In the genomic region with DNA sequence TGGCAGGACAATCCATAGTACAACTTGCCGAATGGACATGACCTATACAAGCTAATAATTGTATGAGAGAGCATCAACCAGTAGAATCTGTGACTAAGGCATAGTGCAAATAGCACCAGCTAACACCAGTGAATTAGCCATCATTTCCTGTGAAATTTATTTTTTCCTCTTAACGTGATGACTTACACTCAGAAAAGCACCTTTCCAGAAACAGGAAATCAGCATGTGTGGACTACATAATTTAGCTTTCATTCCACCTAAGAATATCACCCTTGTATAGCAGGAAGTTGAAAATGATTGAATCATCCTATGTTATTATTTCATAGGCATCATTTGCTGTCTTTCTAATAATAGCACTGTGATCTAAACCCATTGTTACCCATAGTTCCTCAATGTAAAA, we compare ENCODE assay signal across 15 cellular contexts.
"Had no signal": no experiment of that assay in that cellular context is flagged by ENCODE, and none has a peak within 500 bp of the region (broad histone marks: within the 10 kb centered on the region; RNA-seq: fewer than 3 reads in every experiment).

No MANE protein-coding gene starts in this region.

- H3K36me3 Mint-ChIP-seq: activated naive CD8-positive, alpha-beta T cell treated with anti-CD3 and anti-CD28 coated beads, Interleukin-2, amount 10 ng/mL, durations not matched to agents 7 days and 5 days; memory B cell; T-cell had no signal

- DNase-seq: activated CD4-positive, alpha-beta T cell treated with anti-CD3 and anti-CD28 coated beads for 36 hours; activated CD8-positive, alpha-beta memory T cell treated with anti-CD3 and anti-CD28 coated beads, Interleukin-2, amount 50 U/mL, for 4 hours; activated CD8-positive, alpha-beta T cell treated with anti-CD3 and anti-CD28 coated beads for 36 hours; activated gamma-delta T cell treated with Interleukin-2 at 50 U/mL for 16 hours; activated naive CD8-positive, alpha-beta T cell treated with anti-CD3 and anti-CD28 coated beads, Interleukin-2, amount 10 ng/mL, durations not matched to agents 7 days and 5 days; activated T-cell treated with anti-CD3 and anti-CD28 coated beads, Interleukin-2, amount 50 U/mL, for 72 hours; anterior cingulate cortex; glutamatergic neuron; stimulated activated CD4-positive, alpha-beta T cell treated with anti-CD3 and anti-CD28 coated beads, Interleukin-4, amount 100 ng/mL, for 1 hour; T-cell; testis; WERI-Rb-1 had no signal

- H3K4me3 Mint-ChIP-seq: activated CD4-positive, alpha-beta T cell treated with anti-CD3 and anti-CD28 coated beads for 36 hours; activated CD8-positive, alpha-beta T cell treated with anti-CD3 and anti-CD28 coated beads for 36 hours; activated naive CD8-positive, alpha-beta T cell treated with anti-CD3 and anti-CD28 coated beads, Interleukin-2, amount 10 ng/mL, durations not matched to agents 7 days and 5 days; activated T-cell treated with anti-CD3 and anti-CD28 coated beads, Interleukin-2, amount 50 U/mL, for 72 hours; memory B cell; nephron; stimulated activated naive CD8-positive, alpha-beta T cell treated with anti-CD3 and anti-CD28 coated beads, Interleukin-15, Interleukin-2, amounts not matched to agents 100 ng/mL and 50 ng/mL, for 24 hours; T-cell had no signal

- H3K27me3 Mint-ChIP-seq: activated CD4-positive, alpha-beta T cell treated with anti-CD3 and anti-CD28 coated beads for 36 hours; activated CD8-positive, alpha-beta T cell treated with anti-CD3 and anti-CD28 coated beads for 36 hours; activated naive CD8-positive, alpha-beta T cell treated with anti-CD3 and anti-CD28 coated beads, Interleukin-2, amount 10 ng/mL, durations not matched to agents 7 days and 5 days; memory B cell; stimulated activated naive CD8-positive, alpha-beta T cell treated with anti-CD3 and anti-CD28 coated beads, Interleukin-15, Interleukin-2, amounts not matched to agents 100 ng/mL and 50 ng/mL, for 24 hours; T-cell had no signal

- H3K9me3 Mint-ChIP-seq: activated naive CD8-positive, alpha-beta T cell treated with anti-CD3 and anti-CD28 coated beads, Interleukin-2, amount 10 ng/mL, durations not matched to agents 7 days and 5 days; nephron had no signal

- H3K4me1 Mint-ChIP-seq: activated CD4-positive, alpha-beta T cell treated with anti-CD3 and anti-CD28 coated beads for 36 hours; activated naive CD8-positive, alpha-beta T cell treated with anti-CD3 and anti-CD28 coated beads, Interleukin-2, amount 10 ng/mL, durations not matched to agents 7 days and 5 days; memory B cell; nephron; T-cell had no signal

- H3K4me1 ChIP-seq: testis had no signal

- H3K27ac Mint-ChIP-seq: activated CD4-positive, alpha-beta T cell treated with anti-CD3 and anti-CD28 coated beads for 36 hours; activated CD8-positive, alpha-beta T cell treated with anti-CD3 and anti-CD28 coated beads for 36 hours; activated naive CD8-positive, alpha-beta T cell treated with anti-CD3 and anti-CD28 coated beads, Interleukin-2, amount 10 ng/mL, durations not matched to agents 7 days and 5 days; activated T-cell treated with anti-CD3 and anti-CD28 coated beads, Interleukin-2, amount 50 U/mL, for 72 hours; memory B cell; nephron; stimulated activated naive CD8-positive, alpha-beta T cell treated with anti-CD3 and anti-CD28 coated beads, Interleukin-15, Interleukin-2, amounts not matched to agents 100 ng/mL and 50 ng/mL, for 24 hours; T-cell had no signal

- ATAC-seq: activated CD4-positive, alpha-beta T cell treated with anti-CD3 and anti-CD28 coated beads for 36 hours; activated CD8-positive, alpha-beta T cell treated with anti-CD3 and anti-CD28 coated beads for 36 hours; activated T-cell treated with anti-CD3 and anti-CD28 coated beads, Interleukin-2, amount 50 U/mL, for 72 hours; T-cell had no signal

- H3K36me3 ChIP-seq: WERI-Rb-1 had no signal

- H3K27ac ChIP-seq: testis, WERI-Rb-1 had no signal

- H3K27me3 ChIP-seq: testis had no signal

- H3K4me3 ChIP-seq: testis had no signal

- H3K9me3 ChIP-seq: testis had no signal
